Comparison of ENCODE assay signal across 16 cellular contexts in genomic region chr17:2277430-2278170, GRCh38. TPM values are rescaled to one million over a fixed set of nuclear protein-coding genes. Genes with fewer than 3 reads are reported as not detected.
A peak's percentile ranks its signal among the peaks of the same experiment; 100 is the strongest.
DNase-seq lines count a peak whose midpoint lies in the region; ATAC-seq and TF ChIP-seq lines count a peak whose summit lies in the region.
"Had no signal": no experiment of that assay in that cellular context is flagged by ENCODE, and none has a peak within 500 bp of the region (broad histone marks: within the 10 kb centered on the region; RNA-seq: fewer than 3 reads in every experiment).

No MANE protein-coding gene starts in this region.

- no TSS peak for BruUV-seq in IMR-90 (replicated peaks; lab: Mats Ljungman, UMichigan)

- no peak overlapping the region for H2BK5ac ChIP-seq in IMR-90 (ENCODE audit: low read depth, low read length, poor library complexity, severe bottlenecking)

- H3K4me3 ChIP-seq in BLaER1 = no peak overlapping the region
- H3K4me3 ChIP-seq in IMR-90 (ENCODE audit: insufficient read depth, low read depth, low read length) = no peak overlapping the region
- H3K4me3 ChIP-seq in gastrocnemius medialis = no peak overlapping the region
- H3K4me3 ChIP-seq in esophagus squamous epithelium = no peak overlapping the region
- H3K4me3 ChIP-seq: GM23338 had no signal

- intact Hi-C loops in IMR-90 (cut with micrococcal nuclease) (no loop called here), gastrocnemius medialis (cut with DNase I; ENCODE audit: low total_unique reads) (no loop called here), esophagus squamous epithelium (cut with DNase I) (no loop called here)

- no peak overlapping the region for H3K4ac ChIP-seq in IMR-90 (ENCODE audit: low read depth, low read length)

- H4K20me1 ChIP-seq in BLaER1 (peaks cover 2% of the 10 kb centered on the region), IMR-90 (ENCODE audit: insufficient read depth, low read length) (no peaks in the 10 kb centered on the region)

- no CpG with 5 or more reads among the region's 9 CpGs for WGBS in IMR-90 (ENCODE audit: extremely low coverage in 2 of 2, insufficient read length in 1 of 2), 2 experiments
- WGBS in esophagus squamous epithelium, 2 donors = 91 to 93% methylated on average over 9 of the region's 9 CpGs

- no peak overlapping the region for H3K9ac ChIP-seq in BLaER1
- no peak overlapping the region for H3K9ac ChIP-seq in IMR-90 (ENCODE audit: low read depth, low read length)

- H3K23ac ChIP-seq in IMR-90 (ENCODE audit: low read depth, low read length) = no peak overlapping the region

- H4K5ac ChIP-seq in IMR-90 (ENCODE audit: low read depth, low read length) = no peak overlapping the region

- DNase-seq in activated CD4-positive, alpha-beta T cell treated with anti-CD3 and anti-CD28 coated beads, Interleukin-2, amount 10 ng/mL, durations not matched to agents 7 days and 5 days = no peak
- DNase-seq in activated CD4-positive, alpha-beta T cell treated with anti-CD3 and anti-CD28 coated beads, Interleukin-2, amount 50 U/mL, for 48 hours = no peak
- DNase-seq in IMR-90 = no peak
- no peak for DNase-seq in endothelial cell (ENCODE audit: low spot score)
- DNase-seq in gastrocnemius medialis = no peak
- no peak for DNase-seq in esophagus squamous epithelium (lab: John Stamatoyannopoulos, UW)
- DNase-seq: 8988T; Caco-2; CD4-positive, alpha-beta T cell; GF-D8; HCEC 1CT had no signal

- dilution Hi-C loops in IMR-90 (cut with HindIII; ENCODE audit: low sequenced_read_pairs, unreplicated experiment) = no loop called here

- TF ChIP-seq CTCF in IMR-90 (conservative IDR thresholded peaks at IDR 0.05; ENCODE audit: low read depth, low read length) (no peak), endothelial cell (IDR thresholded peaks at IDR 0.05; ENCODE audit: unreplicated experiment) (no peak), gastrocnemius medialis (IDR thresholded peaks at IDR 0.05 in 4 of 5, conservative IDR thresholded peaks at IDR 0.05 in 1 of 5) (no peak), esophagus squamous epithelium (IDR thresholded peaks at IDR 0.05) (no peak)

- no peak overlapping the region for H2BK120ac ChIP-seq in IMR-90 (ENCODE audit: low read depth, low read length)

- H4K8ac ChIP-seq in IMR-90 (ENCODE audit: low read depth in 2 of 2, low read length in 2 of 2) = no peak overlapping the region

- peak overlapping the region; percentile 27 for H3K27ac Mint-ChIP-seq in activated CD4-positive, alpha-beta T cell treated with anti-CD3 and anti-CD28 coated beads, Interleukin-2, amount 10 ng/mL, durations not matched to agents 7 days and 5 days
- peak overlapping the region; percentile 30 for H3K27ac Mint-ChIP-seq in endothelial cell (ENCODE audit: unreplicated experiment)
- no peak overlapping the region for H3K27ac Mint-ChIP-seq in activated T-helper 17 cell treated with anti-CD3 and anti-CD28 coated beads, Interleukin-2, amount 50 U/mL, for 72 hours
- H3K27ac Mint-ChIP-seq: B cell, GM23338 had no signal

- CTCF ChIA-PET in activated CD4-positive, alpha-beta T cell treated with anti-CD3 and anti-CD28 coated beads, Interleukin-2, amount 10 ng/mL, durations not matched to agents 7 days and 5 days (lab: Charles Lee) = interaction anchor here (0.6 to 2.5 kb wide), 2 partner anchors 32 to 157 kb away, joined by 3 to 10 read pairs; no protein-coding TSS in a partner anchor
- CTCF ChIA-PET in IMR-90 (lab: Yijun Ruan, JAX) = no interaction called here

- TF ChIP-seq POLR2A in IMR-90 (IDR thresholded peaks at IDR 0.05; ENCODE audit: low read depth, low read length) = no peak
- no peak for TF ChIP-seq POLR2A in gastrocnemius medialis (IDR thresholded peaks at IDR 0.05)
- no peak for TF ChIP-seq POLR2A in esophagus squamous epithelium (IDR thresholded peaks at IDR 0.05)

- no peak overlapping the region for H2BK20ac ChIP-seq in IMR-90 (ENCODE audit: low read depth, low read length)

- no peak overlapping the region for H2AK9ac ChIP-seq in IMR-90 (replicated peaks; ENCODE audit: low read depth, low read length, poor library complexity)

- H3K9me3 ChIP-seq in BLaER1 (no peaks in the 10 kb centered on the region), IMR-90 (ENCODE audit: control insufficient read depth, insufficient read depth, low read length) (no peaks in the 10 kb centered on the region), gastrocnemius medialis (no peaks in the 10 kb centered on the region), esophagus squamous epithelium (no peaks in the 10 kb centered on the region)
- H3K9me3 ChIP-seq: Caco-2 had no signal

- ATAC-seq in IMR-90 (ENCODE audit: low read depth) = no peak
- no peak for ATAC-seq in activated T-helper 17 cell treated with anti-CD3 and anti-CD28 coated beads, Interleukin-2, amount 50 U/mL, for 72 hours (replicated peaks)
- ATAC-seq in gastrocnemius medialis = no peak
- ATAC-seq: GM23338 had no signal

- H3K27ac ChIP-seq in BLaER1 (no peak overlapping the region), IMR-90 (ENCODE audit: insufficient read depth, low read length) (no peak overlapping the region), gastrocnemius medialis (no peak overlapping the region), esophagus squamous epithelium (no peak overlapping the region)
- H3K27ac ChIP-seq: C4-2B had no signal

- no peak overlapping the region for H2AFZ ChIP-seq in IMR-90 (replicated peaks; ENCODE audit: low read length, poor library complexity)
- H2AFZ ChIP-seq: GM23338 had no signal

- no peaks in the 10 kb centered on the region for H3K9me1 ChIP-seq in IMR-90 (ENCODE audit: insufficient read depth, low read length)

- no peaks in the 10 kb centered on the region for H3K27me3 Mint-ChIP-seq in activated CD4-positive, alpha-beta T cell treated with anti-CD3 and anti-CD28 coated beads, Interleukin-2, amount 10 ng/mL, durations not matched to agents 7 days and 5 days
- peaks cover 2% of the 10 kb centered on the region for H3K27me3 Mint-ChIP-seq in endothelial cell (ENCODE audit: unreplicated experiment)
- H3K27me3 Mint-ChIP-seq in activated T-helper 17 cell treated with anti-CD3 and anti-CD28 coated beads, Interleukin-2, amount 50 U/mL, for 72 hours = no peaks in the 10 kb centered on the region
- H3K27me3 Mint-ChIP-seq: B cell; CD4-positive, alpha-beta T cell had no signal

- peaks cover 77% of the 10 kb centered on the region for H3K4me1 Mint-ChIP-seq in activated CD4-positive, alpha-beta T cell treated with anti-CD3 and anti-CD28 coated beads, Interleukin-2, amount 10 ng/mL, durations not matched to agents 7 days and 5 days
- no peaks in the 10 kb centered on the region for H3K4me1 Mint-ChIP-seq in endothelial cell (ENCODE audit: unreplicated experiment)
- peaks cover 23% of the 10 kb centered on the region for H3K4me1 Mint-ChIP-seq in activated T-helper 17 cell treated with anti-CD3 and anti-CD28 coated beads, Interleukin-2, amount 50 U/mL, for 72 hours
- H3K4me1 Mint-ChIP-seq: B cell, GM23338 had no signal

- no peak overlapping the region for H3K14ac ChIP-seq in IMR-90 (replicated peaks; ENCODE audit: low read depth, low read length)

- no peaks in the 10 kb centered on the region for H3K27me3 ChIP-seq in BLaER1
- no peaks in the 10 kb centered on the region for H3K27me3 ChIP-seq in IMR-90 (ENCODE audit: control insufficient read depth, insufficient read depth, low read length)
- H3K27me3 ChIP-seq in gastrocnemius medialis = no peaks in the 10 kb centered on the region
- no peaks in the 10 kb centered on the region for H3K27me3 ChIP-seq in esophagus squamous epithelium

- H3K36me3 Mint-ChIP-seq in activated CD4-positive, alpha-beta T cell treated with anti-CD3 and anti-CD28 coated beads, Interleukin-2, amount 10 ng/mL, durations not matched to agents 7 days and 5 days (ENCODE audit: low read depth) = peaks cover 64% of the 10 kb centered on the region
- peaks cover 37% of the 10 kb centered on the region for H3K36me3 Mint-ChIP-seq in endothelial cell (ENCODE audit: low read depth, unreplicated experiment)
- peaks cover 85% of the 10 kb centered on the region for H3K36me3 Mint-ChIP-seq in activated T-helper 17 cell treated with anti-CD3 and anti-CD28 coated beads, Interleukin-2, amount 50 U/mL, for 72 hours (ENCODE audit: low read depth)

- H3K56ac ChIP-seq in IMR-90 (ENCODE audit: extremely low read depth, insufficient read depth, low read length) = no peak overlapping the region

- no peak overlapping the region for H3K4me3 Mint-ChIP-seq in activated CD4-positive, alpha-beta T cell treated with anti-CD3 and anti-CD28 coated beads, Interleukin-2, amount 10 ng/mL, durations not matched to agents 7 days and 5 days
- H3K4me3 Mint-ChIP-seq in endothelial cell (ENCODE audit: unreplicated experiment) = no peak overlapping the region
- H3K4me3 Mint-ChIP-seq in activated T-helper 17 cell treated with anti-CD3 and anti-CD28 coated beads, Interleukin-2, amount 50 U/mL, for 72 hours = no peak overlapping the region
- H3K4me3 Mint-ChIP-seq: B cell; CD4-positive, alpha-beta T cell; GM23338 had no signal

- no peaks in the 10 kb centered on the region for H3K9me3 Mint-ChIP-seq in activated CD4-positive, alpha-beta T cell treated with anti-CD3 and anti-CD28 coated beads, Interleukin-2, amount 10 ng/mL, durations not matched to agents 7 days and 5 days
- H3K9me3 Mint-ChIP-seq in endothelial cell (ENCODE audit: unreplicated experiment) = no peaks in the 10 kb centered on the region
- no peaks in the 10 kb centered on the region for H3K9me3 Mint-ChIP-seq in activated T-helper 17 cell treated with anti-CD3 and anti-CD28 coated beads, Interleukin-2, amount 50 U/mL, for 72 hours
- H3K9me3 Mint-ChIP-seq: CD4-positive, alpha-beta T cell; GM23338 had no signal

- POLR2A ChIA-PET in activated CD4-positive, alpha-beta T cell treated with anti-CD3 and anti-CD28 coated beads, Interleukin-2, amount 10 ng/mL, durations not matched to agents 7 days and 5 days (lab: Charles Lee) = no interaction called here
- POLR2A ChIA-PET in IMR-90 (lab: Charles Lee; ENCODE audit: unreplicated experiment) = no interaction called here

- no peak overlapping the region for H2AK5ac ChIP-seq in IMR-90 (ENCODE audit: low read depth, low read length)

- no peak overlapping the region for H2BK15ac ChIP-seq in IMR-90 (ENCODE audit: low read depth, low read length)

- no peak overlapping the region for H4K91ac ChIP-seq in IMR-90 (ENCODE audit: insufficient read depth, low read depth, low read length)

- peak overlapping the region; percentile 69 for H3K4me2 ChIP-seq in BLaER1
- no peak overlapping the region for H3K4me2 ChIP-seq in IMR-90 (ENCODE audit: low read depth, low read length)
- H3K4me2 ChIP-seq: GM23338 had no signal

- in situ Hi-C loops in IMR-90 (cut with MboI; ENCODE audit: low sequenced_read_pairs) = no loop called here
- in situ Hi-C loops in gastrocnemius medialis (cut with MboI; ENCODE audit: low sequenced_read_pairs in 4 of 4) = loop anchor here in 1 of 4 donors (25.0 kb wide), 1 partner anchor 390 kb away; no protein-coding TSS in a partner anchor

- no peak overlapping the region for H3K18ac ChIP-seq in IMR-90 (ENCODE audit: low read depth, low read length)

- no peak for TF ChIP-seq RAD21 in IMR-90 (IDR thresholded peaks at IDR 0.05; ENCODE audit: low read length)

- H3K36me3 ChIP-seq in BLaER1 = peaks cover 82% of the 10 kb centered on the region
- peaks cover 27% of the 10 kb centered on the region for H3K36me3 ChIP-seq in IMR-90 (ENCODE audit: control insufficient read depth, insufficient read depth, low read length)
- peaks cover 0 to 51% of the 10 kb centered on the region in 2 donors for H3K36me3 ChIP-seq in gastrocnemius medialis
- H3K36me3 ChIP-seq in esophagus squamous epithelium = peaks cover 16 to 97% (median 28%) of the 10 kb centered on the region in 3 donors

- H3K4me1 ChIP-seq in BLaER1 (peaks cover 25% of the 10 kb centered on the region), IMR-90 (ENCODE audit: control insufficient read depth, insufficient read depth, low read length) (peaks cover 3% of the 10 kb centered on the region; the same call in 1 of the 2 replicates), gastrocnemius medialis (peaks cover 0 to 3% of the 10 kb centered on the region in 2 donors), esophagus squamous epithelium (peaks cover 0 to 7% (median 0%) of the 10 kb centered on the region in 3 donors)
- H3K4me1 ChIP-seq: Caco-2 had no signal

- peaks cover 12 to 20% of the 10 kb centered on the region in 2 experiments for H3K79me1 ChIP-seq in IMR-90 (ENCODE audit: low read depth in 1 of 2, low read length in 2 of 2)

RNA-seq across cellular contexts. Expression of gene SMG6, which starts 26.0 kb away (rescaled TPM):
- 10 to 100 TPM; 44.3 to 51.1 TPM for total RNA-seq in activated CD4-positive, alpha-beta T cell treated with anti-CD3 and anti-CD28 coated beads, Interleukin-2, amount 10 ng/mL, durations not matched to agents 7 days and 5 days
- 16.3 and 18.9 TPM in 2 replicates for total RNA-seq in IMR-90 (2012; rRNA removed)
- polyA plus RNA-seq in IMR-90 (2012; rRNA removed) = 23.5 and 30.3 TPM in 2 replicates
- polyA plus RNA-seq in IMR-90 (2012; cell fraction: cytosol; rRNA removed) = 17.7 and 31.5 TPM in 2 replicates
- polyA plus RNA-seq in IMR-90 (2012; cell fraction: nucleus; rRNA removed; ENCODE audit: low replicate concordance) = 32.6 and 45.9 TPM in 2 replicates
- total RNA-seq in endothelial cell (ENCODE audit: unreplicated experiment) = 38.1 TPM
- total RNA-seq in activated T-helper 17 cell treated with anti-CD3 and anti-CD28 coated beads, Interleukin-2, amount 50 U/mL, for 72 hours = 10 to 100 TPM; 39.0 to 52.8 TPM
- total RNA-seq in gastrocnemius medialis = 10 to 100 TPM; 20.5 to 27.8 (median 23.0) TPM
- 10 to 100 TPM; 17.9 to 24.0 (median 20.1) TPM for total RNA-seq in esophagus squamous epithelium

RNA-seq across cellular contexts. Expression of gene SRR, which starts 26.1 kb away (rescaled TPM):
- 10 to 100 TPM; 18.3 to 23.0 TPM for total RNA-seq in activated CD4-positive, alpha-beta T cell treated with anti-CD3 and anti-CD28 coated beads, Interleukin-2, amount 10 ng/mL, durations not matched to agents 7 days and 5 days
- total RNA-seq in IMR-90 (2012; rRNA removed) (38.0 and 52.7 TPM in 2 replicates), endothelial cell (ENCODE audit: unreplicated experiment) (27.8 TPM), gastrocnemius medialis (10 to 100 TPM in 2 of 4 donors, 1 to 10 TPM in 2; 3.0 to 20.0 (median 10.7) TPM), esophagus squamous epithelium (10 to 100 TPM in 3 of 4 donors, 1 to 10 TPM in 1; 8.7 to 34.8 (median 15.8) TPM)
- 13.1 and 14.5 TPM in 2 replicates for polyA plus RNA-seq in IMR-90 (2012; rRNA removed)
- 11.2 and 12.0 TPM in 2 replicates for polyA plus RNA-seq in IMR-90 (2012; cell fraction: cytosol; rRNA removed)
- 2.8 and 8.8 TPM in 2 replicates for polyA plus RNA-seq in IMR-90 (2012; cell fraction: nucleus; rRNA removed; ENCODE audit: low replicate concordance)
- 10 to 100 TPM; 11.8 to 19.1 TPM for total RNA-seq in activated T-helper 17 cell treated with anti-CD3 and anti-CD28 coated beads, Interleukin-2, amount 50 U/mL, for 72 hours

RNA-seq across cellular contexts. Expression of gene TSR1, which starts 58.7 kb away (rescaled TPM):
- 10 to 100 TPM; 27.2 to 27.4 TPM for total RNA-seq in activated CD4-positive, alpha-beta T cell treated with anti-CD3 and anti-CD28 coated beads, Interleukin-2, amount 10 ng/mL, durations not matched to agents 7 days and 5 days
- 72.6 and 79.2 TPM in 2 replicates for total RNA-seq in IMR-90 (2012; rRNA removed)
- polyA plus RNA-seq in IMR-90 (2012; rRNA removed) = 21.0 and 22.6 TPM in 2 replicates
- 7.4 and 11.3 TPM in 2 replicates for polyA plus RNA-seq in IMR-90 (2012; cell fraction: cytosol; rRNA removed)
- polyA plus RNA-seq in IMR-90 (2012; cell fraction: nucleus; rRNA removed; ENCODE audit: low replicate concordance) = 17.2 and 31.2 TPM in 2 replicates
- total RNA-seq in endothelial cell (ENCODE audit: unreplicated experiment) = 20.9 TPM
- total RNA-seq in activated T-helper 17 cell treated with anti-CD3 and anti-CD28 coated beads, Interleukin-2, amount 50 U/mL, for 72 hours = 10 to 100 TPM; 48.8 to 77.1 TPM
- 10 to 100 TPM; 76.7 to 94.1 (median 84.7) TPM for total RNA-seq in gastrocnemius medialis
- 10 to 100 TPM; 20.3 to 70.2 (median 46.0) TPM for total RNA-seq in esophagus squamous epithelium

RNA-seq across cellular contexts. Expression of gene SGSM2, which starts 59.7 kb away (rescaled TPM):
- total RNA-seq in activated CD4-positive, alpha-beta T cell treated with anti-CD3 and anti-CD28 coated beads, Interleukin-2, amount 10 ng/mL, durations not matched to agents 7 days and 5 days = 10 to 100 TPM; 58.3 to 61.6 TPM
- total RNA-seq in IMR-90 (2012; rRNA removed) (12.2 and 13.6 TPM in 2 replicates), endothelial cell (ENCODE audit: unreplicated experiment) (65.4 TPM), gastrocnemius medialis (10 to 100 TPM in 2 of 4 donors, 1 to 10 TPM in 2; 6.1 to 20.1 (median 9.6) TPM), esophagus squamous epithelium (10 to 100 TPM; 24.3 to 67.9 (median 35.3) TPM)
- 79.6 and 81.2 TPM in 2 replicates for polyA plus RNA-seq in IMR-90 (2012; rRNA removed)
- polyA plus RNA-seq in IMR-90 (2012; cell fraction: cytosol; rRNA removed) = 30.9 and 35.6 TPM in 2 replicates
- polyA plus RNA-seq in IMR-90 (2012; cell fraction: nucleus; rRNA removed; ENCODE audit: low replicate concordance) = 390 and 704 TPM in 2 replicates
- 10 to 100 TPM; 35.2 to 43.4 TPM for total RNA-seq in activated T-helper 17 cell treated with anti-CD3 and anti-CD28 coated beads, Interleukin-2, amount 50 U/mL, for 72 hours
